Comparison of ENCODE assay signal across 17 cellular contexts in the genomic region with DNA sequence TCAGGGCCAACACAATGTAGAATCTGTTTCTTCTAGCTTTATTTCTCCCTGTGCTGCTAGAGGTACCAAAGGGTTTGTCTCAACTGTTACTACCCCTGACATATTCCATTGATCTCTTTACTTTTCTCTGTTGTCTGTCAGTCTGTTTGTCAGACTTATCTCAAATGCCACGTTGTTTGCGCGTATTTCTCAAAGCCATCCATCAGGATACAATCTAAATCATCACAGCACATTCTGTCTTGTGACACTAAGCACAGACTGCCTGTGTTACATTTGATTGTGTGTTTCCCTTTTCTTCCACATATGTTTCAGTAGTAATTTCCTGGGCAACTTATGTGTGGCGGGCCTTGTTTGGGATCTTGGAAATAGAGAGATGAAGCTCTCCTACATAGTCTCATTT. TPM values are rescaled to one million over a fixed set of nuclear protein-coding genes. Genes with fewer than 3 reads are reported as not detected.
A peak's percentile ranks its signal among the peaks of the same experiment; 100 is the strongest.
DNase-seq lines count a peak whose midpoint lies in the region; ATAC-seq, FAIRE-seq and TF ChIP-seq lines count a peak whose summit lies in the region.
"Had no signal": no experiment of that assay in that cellular context is flagged by ENCODE, and none has a peak within 500 bp of the region (broad histone marks: within the 10 kb centered on the region; RNA-seq: fewer than 3 reads in every experiment).

No MANE protein-coding gene starts in this region.

- intact Hi-C loops in HepG2 (cut with micrococcal nuclease; ENCODE audit: unreplicated experiment): no loop called here
- intact Hi-C loops in right lobe of liver (cut with DNase I): no loop called here
- intact Hi-C loops in vagina (cut with DNase I): no loop called here

- H3K9me3 Mint-ChIP-seq in neural crest cell: no peaks in the 10 kb centered on the region
- H3K9me3 Mint-ChIP-seq: activated T-helper 1 cell treated with anti-CD3 and anti-CD28 coated beads, Interleukin-12 subunit alpha, Interleukin-12 subunit beta, Interleukin-2, Interleukin-4 antibody, amounts not matched to agents 30 ng/mL and 10 ng/mL and 1 ng/mL, durations not matched to agents 14 hours and 24 hours and 36 hours; stimulated activated naive B cell treated with anti-CD40 and anti-IgM and Interleukin-4, amounts not matched to agents 10 μg/mL and 1 μg/mL and 100 μg/mL, for 72 hours had no signal

- TF ChIP-seq POLR2A in HepG2 (IDR thresholded peaks at IDR 0.05; ENCODE audit: insufficient read depth in 1 of 2, low read depth in 2 of 2, low read length in 2 of 2) (no peak), right lobe of liver (IDR thresholded peaks at IDR 0.05) (no peak), vagina (IDR thresholded peaks at IDR 0.05) (no peak)

- BruUV-seq in HepG2 (replicated peaks; lab: Mats Ljungman, UMichigan): no TSS peak

- DNase-seq in HepG2 (ENCODE audit: low spot score) (peak; percentile 45), right lobe of liver (no peak), coronary artery (ENCODE audit: low spot score) (no peak), neural crest cell (ENCODE audit: low read depth, low spot score) (no peak), vagina (ENCODE audit: extremely low spot score in 2 of 2) (no peak), RKO (ENCODE audit: low spot score) (no peak), T-helper 17 cell (no peak)
- no peak for DNase-seq in stimulated activated naive CD8-positive, alpha-beta T cell treated with anti-CD3 and anti-CD28 coated beads, Interleukin-15, Interleukin-2, amounts not matched to agents 100 U/mL and 50 U/mL, for 24 hours
- DNase-seq: activated CD4-positive, alpha-beta T cell treated with anti-CD3 and anti-CD28 coated beads, Interleukin-2, amount 50 U/mL, for 48 hours; amniotic stem cell; glutamatergic neuron; Kasumi-1; NCI-H1436; NCI-H2227 treated with DMSO at 0.1 percent for 48 hours; occipital lobe; stimulated activated naive B cell treated with anti-CD40 and anti-IgM and Interleukin-4, amounts not matched to agents 10 μg/mL and 1 μg/mL and 100 μg/mL, for 72 hours had no signal

- no peak overlapping the region for H3K9ac ChIP-seq in HepG2 (ENCODE audit: insufficient read depth, low read depth, low read length)

- H3K36me3 Mint-ChIP-seq in neural crest cell (ENCODE audit: low read depth) (no peaks in the 10 kb centered on the region), T-helper 17 cell (ENCODE audit: low read depth) (peaks cover 5% of the 10 kb centered on the region)
- H3K36me3 Mint-ChIP-seq: stimulated activated naive B cell treated with anti-CD40 and anti-IgM and Interleukin-4, amounts not matched to agents 10 μg/mL and 1 μg/mL and 100 μg/mL, for 72 hours had no signal

- in situ Hi-C loops in HepG2 (cut with HindIII; ENCODE audit: extremely low pct_ligation_motif_present, low pct_unique_long_range_greater_than_20kb): no loop called here

- H3K4me3 ChIP-seq in HepG2 (replicated peaks in 1 of 3; ENCODE audit: insufficient read depth in 1 of 3, low read depth in 2 of 3, low read length in 3 of 3) (no peak overlapping the region), right lobe of liver (no peak overlapping the region), coronary artery (no peak overlapping the region), vagina (no peak overlapping the region)

- H4K20me1 ChIP-seq in HepG2 (ENCODE audit: insufficient read depth, low read length): no peaks in the 10 kb centered on the region

- ATAC-seq in HepG2 (no peak; the same call in 2 of the 3 replicates), right lobe of liver (no peak), T-helper 17 cell (no peak)
- ATAC-seq in stimulated activated naive CD8-positive, alpha-beta T cell treated with anti-CD3 and anti-CD28 coated beads, Interleukin-15, Interleukin-2, amounts not matched to agents 100 U/mL and 50 U/mL, for 24 hours: no peak
- ATAC-seq: stimulated activated naive B cell treated with anti-CD40 and anti-IgM and Interleukin-4, amounts not matched to agents 10 μg/mL and 1 μg/mL and 100 μg/mL, for 72 hours had no signal

- TF ChIP-seq RAD21 in HepG2 (CRISPR knock-in tag; IDR thresholded peaks at IDR 0.05): no peak

- no peaks in the 10 kb centered on the region for H3K9me3 ChIP-seq in HepG2 (ENCODE audit: low read length)
- H3K9me3 ChIP-seq in right lobe of liver: no peaks in the 10 kb centered on the region
- no peaks in the 10 kb centered on the region for H3K9me3 ChIP-seq in vagina
- no peaks in the 10 kb centered on the region for H3K9me3 ChIP-seq in T-helper 17 cell (ENCODE audit: control insufficient read depth, low read length, poor library complexity, severe bottlenecking)

- H3K79me2 ChIP-seq in HepG2 (ENCODE audit: insufficient read depth, low read length): peaks cover 6% of the 10 kb centered on the region

- H3K4me3 Mint-ChIP-seq in neural crest cell (no peak overlapping the region), T-helper 17 cell (no peak overlapping the region)
- H3K4me3 Mint-ChIP-seq: activated T-helper 1 cell treated with anti-CD3 and anti-CD28 coated beads, Interleukin-12 subunit alpha, Interleukin-12 subunit beta, Interleukin-2, Interleukin-4 antibody, amounts not matched to agents 30 ng/mL and 10 ng/mL and 1 ng/mL, durations not matched to agents 14 hours and 24 hours and 36 hours; stimulated activated naive B cell treated with anti-CD40 and anti-IgM and Interleukin-4, amounts not matched to agents 10 μg/mL and 1 μg/mL and 100 μg/mL, for 72 hours had no signal

- no peak overlapping the region for H2AFZ ChIP-seq in HepG2 (ENCODE audit: low read length)

- CTCF ChIA-PET in HepG2 (lab: Yijun Ruan, JAX; ENCODE audit: low intra/inter-chr PET ratio, low total read pairs): no interaction called here

- no peak overlapping the region for H3K27ac ChIP-seq in HepG2 (ENCODE audit: extremely low read length, insufficient read depth, low read length)
- no peak overlapping the region for H3K27ac ChIP-seq in right lobe of liver
- H3K27ac ChIP-seq in coronary artery: peak overlapping the region; percentile 76 to 80
- H3K27ac ChIP-seq in vagina: peak overlapping the region; percentile 82

- peak overlapping the region; percentile 16 for H3K27ac Mint-ChIP-seq in neural crest cell (ENCODE audit: unreplicated experiment)
- H3K27ac Mint-ChIP-seq in T-helper 17 cell: no peak overlapping the region
- H3K27ac Mint-ChIP-seq: stimulated activated naive B cell treated with anti-CD40 and anti-IgM and Interleukin-4, amounts not matched to agents 10 μg/mL and 1 μg/mL and 100 μg/mL, for 72 hours had no signal

- no peak for TF ChIP-seq CTCF in HepG2 (CRISPR knock-in tag; IDR thresholded peaks at IDR 0.05)
- no peak for TF ChIP-seq CTCF in right lobe of liver (IDR thresholded peaks at IDR 0.05)
- TF ChIP-seq CTCF in coronary artery (IDR thresholded peaks at IDR 0.05): no peak
- no peak for TF ChIP-seq CTCF in neural crest cell (conservative IDR thresholded peaks at IDR 0.05)
- no peak for TF ChIP-seq CTCF in vagina (IDR thresholded peaks at IDR 0.05)

- no peak for FAIRE-seq in HepG2 (lab: Jason Lieb, UNC)

- H3K4me1 Mint-ChIP-seq in neural crest cell: peaks cover 3% of the 10 kb centered on the region
- peaks cover 11% of the 10 kb centered on the region for H3K4me1 Mint-ChIP-seq in T-helper 17 cell

- no peak overlapping the region for H3K4me2 ChIP-seq in HepG2 (ENCODE audit: low read depth, low read length)

- TF ChIP-seq EP300 in HepG2 (IDR thresholded peaks at IDR 0.05; ENCODE audit: low read depth in 2 of 2, low read length in 2 of 2) (no peak), HepG2 (CRISPR knock-in tag; IDR thresholded peaks at IDR 0.05; ENCODE audit: borderline replicate concordance) (no peak)

- H3K36me3 ChIP-seq in HepG2 (replicated peaks in 1 of 2; ENCODE audit: control insufficient read depth in 1 of 2, insufficient read depth in 2 of 2, low read length in 2 of 2) (no peaks in the 10 kb centered on the region), right lobe of liver (no peaks in the 10 kb centered on the region), vagina (no peaks in the 10 kb centered on the region)

- peaks cover 27% of the 10 kb centered on the region for H3K4me1 ChIP-seq in HepG2 (ENCODE audit: insufficient read depth, low read length)
- H3K4me1 ChIP-seq in right lobe of liver: no peaks in the 10 kb centered on the region
- peaks cover 14% of the 10 kb centered on the region for H3K4me1 ChIP-seq in vagina

- 63% methylated on average over 4 of the region's 4 CpGs for WGBS in HepG2 (ENCODE audit: low lambda C conversion rate)
- WGBS in right lobe of liver (ENCODE audit: insufficient coverage, low coverage, low lambda C conversion rate, missing lambda C conversion rate): 71% methylated on average over 3 of the region's 4 CpGs

- H3K27me3 Mint-ChIP-seq in neural crest cell (ENCODE audit: low read depth): no peaks in the 10 kb centered on the region
- peaks cover 9% of the 10 kb centered on the region for H3K27me3 Mint-ChIP-seq in T-helper 17 cell
- H3K27me3 Mint-ChIP-seq: stimulated activated naive B cell treated with anti-CD40 and anti-IgM and Interleukin-4, amounts not matched to agents 10 μg/mL and 1 μg/mL and 100 μg/mL, for 72 hours had no signal

- POLR2A ChIA-PET in HepG2 (lab: Yijun Ruan, JAX): no interaction called here

- H3K27me3 ChIP-seq in HepG2 (ENCODE audit: control insufficient read depth in 1 of 2, insufficient read depth in 2 of 2, low read length in 2 of 2) (no peaks in the 10 kb centered on the region), right lobe of liver (no peaks in the 10 kb centered on the region), vagina (no peaks in the 10 kb centered on the region)

RNA-seq across cellular contexts. Expression of a gene that starts 30.2 kb away (rescaled TPM):
- total RNA-seq in HepG2 (2016; rRNA removed; fragmentation: Illumina TruSeq; extraction: Trizol) (53.5 and 82.0 TPM in 2 replicates), right lobe of liver (10 to 100 TPM; 42.2 to 77.5 (median 58.5) TPM), neural crest cell (31.1 and 32.4 TPM in 2 replicates), vagina (77.3 TPM), T-helper 17 cell (10 to 100 TPM; 62.8 to 76.2 TPM)
- total RNA-seq in HepG2 (2016; cell fraction: cytosol; rRNA removed; fragmentation: Illumina TruSeq; extraction: Trizol; ENCODE audit: low read depth): 18.2 and 23.6 TPM in 2 replicates
- 60.4 and 86.2 TPM in 2 replicates for total RNA-seq in HepG2 (2016; cell fraction: insoluble cytoplasmic fraction; rRNA removed; fragmentation: Illumina TruSeq; extraction: Trizol)
- total RNA-seq in HepG2 (2016; cell fraction: membrane; rRNA removed; fragmentation: Illumina TruSeq; extraction: Trizol): 40.1 and 41.9 TPM in 2 replicates
- 61.2 and 69.4 TPM in 2 replicates for total RNA-seq in HepG2 (2016; cell fraction: nucleus; rRNA removed; fragmentation: Illumina TruSeq; extraction: Trizol)
- 208 and 226 TPM in 2 replicates for polyA plus RNA-seq in HepG2 (2011; rRNA removed)
- 233 and 277 TPM in 2 replicates for polyA plus RNA-seq in HepG2 (2011; cell fraction: cytosol; rRNA removed)
- 99.3 and 112 TPM in 2 replicates for polyA plus RNA-seq in HepG2 (2011; cell fraction: nucleus; rRNA removed)
- polyA plus RNA-seq in HepG2 (2012): 113 and 127 TPM in 2 replicates
- polyA plus RNA-seq in HepG2 (2016; cell fraction: cytosol; fragmentation: Illumina TruSeq; extraction: Trizol; ENCODE audit: low read depth): 14.1 and 17.6 TPM in 2 replicates
- polyA plus RNA-seq in HepG2 (2016; cell fraction: insoluble cytoplasmic fraction; fragmentation: Illumina TruSeq; extraction: Trizol; ENCODE audit: low read depth): 45.2 and 48.0 TPM in 2 replicates
- polyA plus RNA-seq in HepG2 (2016; cell fraction: membrane; fragmentation: Illumina TruSeq; extraction: Trizol; ENCODE audit: low read depth): 24.9 and 28.0 TPM in 2 replicates
- polyA plus RNA-seq in HepG2 (2016; cell fraction: nucleus; fragmentation: Illumina TruSeq; extraction: Trizol; ENCODE audit: insufficient read depth, low read depth): 80.9 and 84.6 TPM in 2 replicates
- polyA minus RNA-seq in HepG2 (2011; rRNA and poly(A)+ RNA removed; ENCODE audit: low replicate concordance): 441 and 695 TPM in 2 replicates
- 196 and 254 TPM in 2 replicates for polyA minus RNA-seq in HepG2 (2011; cell fraction: cytosol; rRNA and poly(A)+ RNA removed)
- polyA minus RNA-seq in HepG2 (2011; cell fraction: nucleus; rRNA and poly(A)+ RNA removed): 98.0 and 139 TPM in 2 replicates

RNA-seq across cellular contexts. Expression of a gene that starts 30.3 kb away (rescaled TPM):
- total RNA-seq in HepG2 (2016; rRNA removed; fragmentation: Illumina TruSeq; extraction: Trizol): 44.5 and 47.6 TPM in 2 replicates
- total RNA-seq in HepG2 (2016; cell fraction: cytosol; rRNA removed; fragmentation: Illumina TruSeq; extraction: Trizol; ENCODE audit: low read depth): 153 and 165 TPM in 2 replicates
- total RNA-seq in HepG2 (2016; cell fraction: insoluble cytoplasmic fraction; rRNA removed; fragmentation: Illumina TruSeq; extraction: Trizol): 46.5 and 47.5 TPM in 2 replicates
- 152 and 172 TPM in 2 replicates for total RNA-seq in HepG2 (2016; cell fraction: membrane; rRNA removed; fragmentation: Illumina TruSeq; extraction: Trizol)
- 15.9 and 17.5 TPM in 2 replicates for total RNA-seq in HepG2 (2016; cell fraction: nucleus; rRNA removed; fragmentation: Illumina TruSeq; extraction: Trizol)
- 30.8 and 31.0 TPM in 2 replicates for polyA plus RNA-seq in HepG2 (2011; rRNA removed)
- polyA plus RNA-seq in HepG2 (2011; cell fraction: cytosol; rRNA removed): 38.5 and 44.2 TPM in 2 replicates
- polyA plus RNA-seq in HepG2 (2011; cell fraction: nucleus; rRNA removed): 16.9 and 18.1 TPM in 2 replicates
- 31.8 and 34.8 TPM in 2 replicates for polyA plus RNA-seq in HepG2 (2012)
- polyA plus RNA-seq in HepG2 (2016; cell fraction: cytosol; fragmentation: Illumina TruSeq; extraction: Trizol; ENCODE audit: low read depth): 204 and 234 TPM in 2 replicates
- 54.1 and 61.3 TPM in 2 replicates for polyA plus RNA-seq in HepG2 (2016; cell fraction: insoluble cytoplasmic fraction; fragmentation: Illumina TruSeq; extraction: Trizol; ENCODE audit: low read depth)
- polyA plus RNA-seq in HepG2 (2016; cell fraction: membrane; fragmentation: Illumina TruSeq; extraction: Trizol; ENCODE audit: low read depth): 173 and 198 TPM in 2 replicates
- 31.1 and 35.7 TPM in 2 replicates for polyA plus RNA-seq in HepG2 (2016; cell fraction: nucleus; fragmentation: Illumina TruSeq; extraction: Trizol; ENCODE audit: insufficient read depth, low read depth)
- 5.9 and 22.6 TPM in 2 replicates for polyA minus RNA-seq in HepG2 (2011; rRNA and poly(A)+ RNA removed; ENCODE audit: low replicate concordance)
- polyA minus RNA-seq in HepG2 (2011; cell fraction: cytosol; rRNA and poly(A)+ RNA removed): 13.4 and 14.9 TPM in 2 replicates
- 9.3 and 9.9 TPM in 2 replicates for polyA minus RNA-seq in HepG2 (2011; cell fraction: nucleus; rRNA and poly(A)+ RNA removed)
- 10 to 100 TPM; 11.7 to 31.7 (median 21.8) TPM for total RNA-seq in right lobe of liver
- 32.3 and 34.7 TPM in 2 replicates for total RNA-seq in neural crest cell
- total RNA-seq in vagina: 146 TPM
- 1 to 10 TPM; 2.2 to 4.5 TPM for total RNA-seq in T-helper 17 cell

Comparison
In these comparisons a context has a peak if more than half of its experiments do, and no peak if none do; other contexts are left out.
1. H3K27ac ChIP-seq: peak in coronary artery (2 of 2) and vagina (single experiment); none in HepG2 (single experiment) and right lobe of liver (0 of 3).